ENCODE assay signal across 12 cellular contexts in the genomic region with DNA sequence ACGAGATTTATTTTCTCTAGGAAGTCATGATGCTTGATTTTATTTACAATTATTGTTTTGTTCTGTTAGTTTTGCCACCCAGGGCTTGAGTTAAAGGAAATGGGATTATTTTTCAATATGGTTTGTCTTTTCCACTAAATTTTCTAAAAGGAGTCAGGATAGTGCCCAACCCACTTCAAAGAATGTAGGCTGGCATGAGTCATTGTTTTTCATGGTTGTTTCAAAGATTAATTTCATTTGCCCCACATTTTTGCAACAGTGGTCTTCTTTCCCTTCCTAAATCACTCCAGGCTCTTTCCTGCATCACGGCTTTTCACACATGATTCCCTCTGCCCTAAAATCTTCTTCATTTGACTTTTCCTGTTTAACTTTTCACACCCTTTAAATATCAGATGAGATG. TPM values are rescaled to one million over a fixed set of nuclear protein-coding genes. Genes with fewer than 3 reads are reported as not detected.
A peak's percentile ranks its signal among the peaks of the same experiment; 100 is the strongest.
DNase-seq lines count a peak whose midpoint lies in the region; ATAC-seq and TF ChIP-seq lines count a peak whose summit lies in the region.
"Had no signal": no experiment of that assay in that cellular context is flagged by ENCODE, and none has a peak within 500 bp of the region (broad histone marks: within the 10 kb centered on the region; RNA-seq: fewer than 3 reads in every experiment).

No MANE protein-coding gene starts in this region.

- H3K4me2 ChIP-seq in OCI-LY1 (ENCODE audit: low read length), result peak overlapping the region; percentile 88

- no peaks in the 10 kb centered on the region; the same call in 1 of the 2 replicates for H3K9me3 ChIP-seq in OCI-LY1 (ENCODE audit: low read length)

- peak overlapping the region; percentile 97 for H3K4me3 Mint-ChIP-seq in activated CD4-positive, alpha-beta T cell treated with anti-CD3 and anti-CD28 coated beads for 36 hours
- no peak overlapping the region for H3K4me3 Mint-ChIP-seq in dendritic cell treated with granulocyte-macrophage colony-stimulating factor and Interleukin-4, amounts not matched to agents 40 ng/mL and 50 ng/mL, for 4 days
- peak overlapping the region; percentile 80 for H3K4me3 Mint-ChIP-seq in stimulated activated memory B cell treated with anti-CD40 and anti-IgM and Interleukin-4, amounts not matched to agents 10 μg/mL and 1 μg/mL and 100 μg/mL, for 72 hours

- no peaks in the 10 kb centered on the region for H3K27me3 Mint-ChIP-seq in activated CD4-positive, alpha-beta T cell treated with anti-CD3 and anti-CD28 coated beads for 36 hours
- H3K27me3 Mint-ChIP-seq in dendritic cell treated with granulocyte-macrophage colony-stimulating factor and Interleukin-4, amounts not matched to agents 40 ng/mL and 50 ng/mL, for 4 days, result peaks cover 3% of the 10 kb centered on the region
- H3K27me3 Mint-ChIP-seq in stimulated activated memory B cell treated with anti-CD40 and anti-IgM and Interleukin-4, amounts not matched to agents 10 μg/mL and 1 μg/mL and 100 μg/mL, for 72 hours, result no peaks in the 10 kb centered on the region

- H3K27ac Mint-ChIP-seq in activated CD4-positive, alpha-beta T cell treated with anti-CD3 and anti-CD28 coated beads for 36 hours, result peak overlapping the region; percentile 98
- peak overlapping the region; percentile 29 for H3K27ac Mint-ChIP-seq in dendritic cell treated with granulocyte-macrophage colony-stimulating factor and Interleukin-4, amounts not matched to agents 40 ng/mL and 50 ng/mL, for 4 days
- peak overlapping the region; percentile 86 for H3K27ac Mint-ChIP-seq in stimulated activated memory B cell treated with anti-CD40 and anti-IgM and Interleukin-4, amounts not matched to agents 10 μg/mL and 1 μg/mL and 100 μg/mL, for 72 hours

- H4K20me1 ChIP-seq in OCI-LY1 (ENCODE audit: insufficient read depth, low read length), result no peaks in the 10 kb centered on the region

- POLR2A ChIA-PET in activated CD4-positive, alpha-beta T cell treated with anti-CD3 and anti-CD28 coated beads for 36 hours (lab: Charles Lee), result interaction anchor here (0.6 to 1.0 kb wide), 2 partner anchors 57 to 66 kb away, joined by 3 to 5 read pairs; no protein-coding TSS in a partner anchor

- no peak for DNase-seq in activated CD4-positive, alpha-beta T cell treated with anti-CD3 and anti-CD28 coated beads for 36 hours
- no peak for DNase-seq in activated CD4-positive, alpha-beta T cell treated with anti-CD3 and anti-CD28 coated beads for 48 hours
- no peak for DNase-seq in inferior parietal cortex (ENCODE audit: extremely low spot score)
- no peak for DNase-seq in NCI-H1092 treated with DMSO at 0.1 percent for 48 hours (lab: John Stamatoyannopoulos, UW)
- DNase-seq: activated CD8-positive, alpha-beta memory T cell treated with anti-CD3 and anti-CD28 coated beads, Interleukin-2, amount 50 U/mL, for 48 hours; dermis blood vessel endothelial cell; heart left ventricle; IMR-90 had no signal

- H3K9me3 Mint-ChIP-seq in activated CD4-positive, alpha-beta T cell treated with anti-CD3 and anti-CD28 coated beads for 36 hours (ENCODE audit: low read depth), result peaks cover 20% of the 10 kb centered on the region
- H3K9me3 Mint-ChIP-seq in dendritic cell treated with granulocyte-macrophage colony-stimulating factor and Interleukin-4, amounts not matched to agents 40 ng/mL and 50 ng/mL, for 4 days, result peaks cover 9% of the 10 kb centered on the region
- H3K9me3 Mint-ChIP-seq in stimulated activated memory B cell treated with anti-CD40 and anti-IgM and Interleukin-4, amounts not matched to agents 10 μg/mL and 1 μg/mL and 100 μg/mL, for 72 hours, result peaks cover 3% of the 10 kb centered on the region

- no peaks in the 10 kb centered on the region for H3K9me2 ChIP-seq in OCI-LY1 (ENCODE audit: low read depth, low read length)

- peaks cover 66% of the 10 kb centered on the region for H3K79me2 ChIP-seq in OCI-LY1 (ENCODE audit: insufficient read depth, low read length)

- no peaks in the 10 kb centered on the region for H3F3A ChIP-seq in OCI-LY1 (ENCODE audit: insufficient read depth, low read length)

- peaks cover 75% of the 10 kb centered on the region for H3K4me1 Mint-ChIP-seq in activated CD4-positive, alpha-beta T cell treated with anti-CD3 and anti-CD28 coated beads for 36 hours
- peaks cover 43% of the 10 kb centered on the region for H3K4me1 Mint-ChIP-seq in dendritic cell treated with granulocyte-macrophage colony-stimulating factor and Interleukin-4, amounts not matched to agents 40 ng/mL and 50 ng/mL, for 4 days (ENCODE audit: low read depth)
- peaks cover 59% of the 10 kb centered on the region for H3K4me1 Mint-ChIP-seq in stimulated activated memory B cell treated with anti-CD40 and anti-IgM and Interleukin-4, amounts not matched to agents 10 μg/mL and 1 μg/mL and 100 μg/mL, for 72 hours

- no peak overlapping the region for H2AFZ ChIP-seq in OCI-LY1 (ENCODE audit: low read length)

- peak overlapping the region; percentile 97 for H3K27ac ChIP-seq in OCI-LY1 (ENCODE audit: low read depth, low read length, poor library complexity, severe bottlenecking)

- H3K9ac ChIP-seq in OCI-LY1 (ENCODE audit: low read length), result peak overlapping the region; percentile 92

- H3K36me3 ChIP-seq in OCI-LY1 (ENCODE audit: insufficient read depth, low read length), result peaks cover 25% of the 10 kb centered on the region
- H3K36me3 ChIP-seq: heart left ventricle had no signal

- CTCF ChIA-PET in activated CD4-positive, alpha-beta T cell treated with anti-CD3 and anti-CD28 coated beads for 36 hours (lab: Charles Lee), result interaction anchor here (1.0 to 2.2 kb wide), 6 partner anchors 24 to 60 kb away, joined by 3 to 10 read pairs (median 3); no protein-coding TSS in a partner anchor

- peaks cover 42% of the 10 kb centered on the region for H3K4me1 ChIP-seq in OCI-LY1 (ENCODE audit: insufficient read depth, low read length, severe bottlenecking)

- no peaks in the 10 kb centered on the region for H3K27me3 ChIP-seq in OCI-LY1 (ENCODE audit: insufficient read depth, low read length)
- H3K27me3 ChIP-seq: heart left ventricle had no signal

- H3K36me3 Mint-ChIP-seq in activated CD4-positive, alpha-beta T cell treated with anti-CD3 and anti-CD28 coated beads for 36 hours (ENCODE audit: low read depth), result peaks cover 65% of the 10 kb centered on the region
- H3K36me3 Mint-ChIP-seq in dendritic cell treated with granulocyte-macrophage colony-stimulating factor and Interleukin-4, amounts not matched to agents 40 ng/mL and 50 ng/mL, for 4 days (ENCODE audit: low read depth), result no peaks in the 10 kb centered on the region
- H3K36me3 Mint-ChIP-seq in stimulated activated memory B cell treated with anti-CD40 and anti-IgM and Interleukin-4, amounts not matched to agents 10 μg/mL and 1 μg/mL and 100 μg/mL, for 72 hours, result peaks cover 51% of the 10 kb centered on the region

- no peak for ATAC-seq in activated CD4-positive, alpha-beta T cell treated with anti-CD3 and anti-CD28 coated beads for 36 hours
- no peak for ATAC-seq in stimulated activated memory B cell treated with anti-CD40 and anti-IgM and Interleukin-4, amounts not matched to agents 10 μg/mL and 1 μg/mL and 100 μg/mL, for 72 hours
- ATAC-seq in HG02798 (IDR thresholded peaks at IDR 0.05; ENCODE audit: poor library complexity, unreplicated experiment), result no peak
- ATAC-seq: heart left ventricle had no signal

- H3K4me3 ChIP-seq in OCI-LY1 (ENCODE audit: low read depth, low read length, poor library complexity, severe bottlenecking), result peak overlapping the region; percentile 86

- intact Hi-C loops in activated CD4-positive, alpha-beta T cell treated with anti-CD3 and anti-CD28 coated beads for 36 hours (cut with DNase I, micrococcal nuclease), result loop anchor here (1.0 to 5.0 kb wide), 12 partner anchors 20 to 277 kb away; a partner anchor contains a TSS
- intact Hi-C loops in dendritic cell treated with granulocyte-macrophage colony-stimulating factor and Interleukin-4, amounts not matched to agents 40 ng/mL and 50 ng/mL, for 4 days (cut with micrococcal nuclease), result no loop called here

- no peak for TF ChIP-seq CTCF in OCI-LY1 (IDR thresholded peaks at IDR 0.05; ENCODE audit: low read length)

RNA-seq across cellular contexts. Expression of a gene that starts 2.5 kb away (rescaled TPM):
- 10 to 100 TPM; 45.9 to 55.0 TPM for total RNA-seq in activated CD4-positive, alpha-beta T cell treated with anti-CD3 and anti-CD28 coated beads for 36 hours
- total RNA-seq: dermis blood vessel endothelial cell, IMR-90 had no signal

RNA-seq across cellular contexts. Expression of a gene that starts 58.7 kb away (rescaled TPM):
- 10 to 100 TPM; 14.8 to 17.8 TPM for total RNA-seq in activated CD4-positive, alpha-beta T cell treated with anti-CD3 and anti-CD28 coated beads for 36 hours
- total RNA-seq: dermis blood vessel endothelial cell, IMR-90 had no signal

Comparison
In these comparisons a context has a peak if more than half of its experiments do, and no peak if none do; other contexts are left out.
1. H3K27ac Mint-ChIP-seq: peak in every context shown above with its lines; median percentile 98 in activated CD4-positive, alpha-beta T cell treated with anti-CD3 and anti-CD28 coated beads for 36 hours; 86 in stimulated activated memory B cell treated with anti-CD40 and anti-IgM and Interleukin-4, amounts not matched to agents 10 μg/mL and 1 μg/mL and 100 μg/mL, for 72 hours; 29 in dendritic cell treated with granulocyte-macrophage colony-stimulating factor and Interleukin-4, amounts not matched to agents 40 ng/mL and 50 ng/mL, for 4 days.